ENCODE assay signal across 17 cellular contexts in genomic region chr2:171447675-171448074, GRCh38. TPM values are rescaled to one million over a fixed set of nuclear protein-coding genes. Genes with fewer than 3 reads are reported as not detected.
A peak's percentile ranks its signal among the peaks of the same experiment; 100 is the strongest.
DNase-seq lines count a peak whose midpoint lies in the region; ATAC-seq, FAIRE-seq and TF ChIP-seq lines count a peak whose summit lies in the region.
"Had no signal": no experiment of that assay in that cellular context is flagged by ENCODE, and none has a peak within 500 bp of the region (broad histone marks: within the 10 kb centered on the region; RNA-seq: fewer than 3 reads in every experiment).

No MANE protein-coding gene starts in this region.

- no peak overlapping the region for H3K27ac Mint-ChIP-seq in chondrocyte (ENCODE audit: unreplicated experiment)
- H3K27ac Mint-ChIP-seq in CD4-positive, alpha-beta memory T cell = peak overlapping the region in 1 of 7 donors; percentile 6
- H3K27ac Mint-ChIP-seq: naive B cell had no signal

- H3K9ac ChIP-seq in HepG2 (ENCODE audit: insufficient read depth, low read depth, low read length) = no peak overlapping the region

- CTCF ChIA-PET in HepG2 (lab: Yijun Ruan, JAX; ENCODE audit: low intra/inter-chr PET ratio, low total read pairs) = no interaction called here
- CTCF ChIA-PET in CD4-positive, alpha-beta memory T cell (lab: Charles Lee; ENCODE audit: partially characterized antibody) = no interaction called here

- TF ChIP-seq EP300 in HepG2 (IDR thresholded peaks at IDR 0.05; ENCODE audit: low read depth in 2 of 2, low read length in 2 of 2) = no peak
- TF ChIP-seq EP300 in HepG2 (CRISPR knock-in tag; IDR thresholded peaks at IDR 0.05; ENCODE audit: borderline replicate concordance) = no peak

- H4K20me1 ChIP-seq in HepG2 (ENCODE audit: insufficient read depth, low read length) = no peaks in the 10 kb centered on the region

- POLR2A ChIA-PET in HepG2 (lab: Yijun Ruan, JAX) = no interaction called here
- POLR2A ChIA-PET in CD4-positive, alpha-beta memory T cell (lab: Charles Lee; ENCODE audit: partially characterized antibody) = no interaction called here

- H3K4me3 ChIP-seq in HepG2 (replicated peaks in 1 of 3; ENCODE audit: insufficient read depth in 1 of 3, low read depth in 2 of 3, low read length in 3 of 3) (no peak overlapping the region), right lobe of liver (no peak overlapping the region)
- H3K4me3 ChIP-seq in CD4-positive, alpha-beta memory T cell (ENCODE audit: low read length in 2 of 2) = no peak overlapping the region
- H3K4me3 ChIP-seq: Peyer's patch had no signal

- peaks cover 17% of the 10 kb centered on the region for H3K36me3 Mint-ChIP-seq in chondrocyte (ENCODE audit: low read depth)
- H3K36me3 Mint-ChIP-seq in CD4-positive, alpha-beta memory T cell = peaks cover 24 to 58% of the 10 kb centered on the region in 2 donors

- no peaks in the 10 kb centered on the region for H3K9me3 Mint-ChIP-seq in chondrocyte (ENCODE audit: low read depth)
- no peaks in the 10 kb centered on the region for H3K9me3 Mint-ChIP-seq in CD4-positive, alpha-beta memory T cell
- H3K9me3 Mint-ChIP-seq: naive B cell had no signal

- intact Hi-C loops in HepG2 (cut with micrococcal nuclease; ENCODE audit: unreplicated experiment) = no loop called here
- intact Hi-C loops in right lobe of liver (cut with DNase I) = no loop called here
- intact Hi-C loops in CD4-positive, alpha-beta memory T cell (cut with micrococcal nuclease) = no loop called here

- ATAC-seq in HepG2 (peak; percentile 34; the same call in 1 of the 3 replicates), right lobe of liver (no peak), GM18511 (IDR thresholded peaks at IDR 0.05; ENCODE audit: unreplicated experiment) (no peak), left lobe of liver (no peak)

- in situ Hi-C loops in HepG2 (cut with HindIII; ENCODE audit: extremely low pct_ligation_motif_present, low pct_unique_long_range_greater_than_20kb) (no loop called here), KBM-7 (cut with MboI; ENCODE audit: low pct_unique_long_range_greater_than_20kb, low sequenced_read_pairs) (loop anchor here (25.0 kb wide), 1 partner anchor 485 kb away; no protein-coding TSS in a partner anchor)

- H3K4me1 ChIP-seq in HepG2 (ENCODE audit: insufficient read depth, low read length) (no peaks in the 10 kb centered on the region), right lobe of liver (no peaks in the 10 kb centered on the region)
- no peaks in the 10 kb centered on the region for H3K4me1 ChIP-seq in CD4-positive, alpha-beta memory T cell (ENCODE audit: insufficient read depth, low read length)
- H3K4me1 ChIP-seq: Peyer's patch had no signal

- no peak overlapping the region for H2AFZ ChIP-seq in HepG2 (ENCODE audit: low read length)

- TF ChIP-seq CTCF in HepG2 (CRISPR knock-in tag; IDR thresholded peaks at IDR 0.05) = peak; percentile 36
- no peak for TF ChIP-seq CTCF in right lobe of liver (IDR thresholded peaks at IDR 0.05)
- peak; percentile 46 for TF ChIP-seq CTCF in chondrocyte (IDR thresholded peaks at IDR 0.05)

- 95% methylated on average over 2 of the region's 2 CpGs for WGBS in HepG2 (ENCODE audit: low lambda C conversion rate)
- WGBS in right lobe of liver (ENCODE audit: insufficient coverage, low coverage, low lambda C conversion rate, missing lambda C conversion rate) = 96% methylated on average over 2 of the region's 2 CpGs

- no peaks in the 10 kb centered on the region for H3K4me1 Mint-ChIP-seq in chondrocyte (ENCODE audit: low read depth)
- H3K4me1 Mint-ChIP-seq in CD4-positive, alpha-beta memory T cell = no peaks in the 10 kb centered on the region
- H3K4me1 Mint-ChIP-seq: naive B cell had no signal

- no peak for TF ChIP-seq RAD21 in HepG2 (CRISPR knock-in tag; IDR thresholded peaks at IDR 0.05)

- H3K27ac ChIP-seq in HepG2 (ENCODE audit: extremely low read length, insufficient read depth, low read length) (no peak overlapping the region), right lobe of liver (no peak overlapping the region)
- no peak overlapping the region for H3K27ac ChIP-seq in CD4-positive, alpha-beta memory T cell (ENCODE audit: low read depth, low read length)
- H3K27ac ChIP-seq: Peyer's patch had no signal

- no peaks in the 10 kb centered on the region for H3K79me2 ChIP-seq in HepG2 (ENCODE audit: insufficient read depth, low read length)

- H3K4me2 ChIP-seq in HepG2 (ENCODE audit: low read depth, low read length) = no peak overlapping the region

- BruUV-seq in HepG2 (replicated peaks; lab: Mats Ljungman, UMichigan) = no TSS peak

- no peak overlapping the region for H3K4me3 Mint-ChIP-seq in chondrocyte (ENCODE audit: unreplicated experiment)
- H3K4me3 Mint-ChIP-seq in CD4-positive, alpha-beta memory T cell = no peak overlapping the region
- H3K4me3 Mint-ChIP-seq: naive B cell had no signal

- no peak for DNase-seq in HepG2 (ENCODE audit: low spot score)
- DNase-seq in right lobe of liver = no peak
- peak; percentile 19 for DNase-seq in KBM-7
- DNase-seq in chondrocyte (ENCODE audit: low spot score) = no peak
- no peak for DNase-seq in CD4-positive, alpha-beta memory T cell
- DNase-seq in left lobe of liver (ENCODE audit: low spot score) = no peak
- no peak for DNase-seq in stimulated activated naive CD4-positive, alpha-beta T cell (lab: John Stamatoyannopoulos, UW)
- DNase-seq: activated CD4-positive, alpha-beta T cell treated with anti-CD3 and anti-CD28 coated beads, Interleukin-2, amount 50 U/mL, for 48 hours; activated T-cell treated with anti-CD3 and anti-CD28 coated beads, Interleukin-2, amount 50 U/mL, for 1 hour; H7; islet precursor cell; mammary epithelial cell; naive B cell; NCI-H187; NCI-H524 treated with DMSO at 0.1 percent for 48 hours; Peyer's patch had no signal

- H3K27me3 ChIP-seq in HepG2 (ENCODE audit: control insufficient read depth in 1 of 2, insufficient read depth in 2 of 2, low read length in 2 of 2) (no peaks in the 10 kb centered on the region), right lobe of liver (no peaks in the 10 kb centered on the region)
- H3K27me3 ChIP-seq in CD4-positive, alpha-beta memory T cell (ENCODE audit: insufficient read depth, low read length) = no peaks in the 10 kb centered on the region
- H3K27me3 ChIP-seq: Peyer's patch had no signal

- H3K9me3 ChIP-seq in HepG2 (ENCODE audit: low read length) (no peaks in the 10 kb centered on the region), right lobe of liver (no peaks in the 10 kb centered on the region)
- H3K9me3 ChIP-seq in CD4-positive, alpha-beta memory T cell (ENCODE audit: control insufficient read depth in 1 of 2, low read length in 2 of 2) = no peaks in the 10 kb centered on the region
- H3K9me3 ChIP-seq: Peyer's patch had no signal

- H3K36me3 ChIP-seq in HepG2 (replicated peaks in 1 of 2; ENCODE audit: control insufficient read depth in 1 of 2, insufficient read depth in 2 of 2, low read length in 2 of 2) (peaks cover 4 to 64% of the 10 kb centered on the region in 2 experiments), right lobe of liver (peaks cover 0 to 62% (median 11%) of the 10 kb centered on the region in 4 donors)
- peaks cover 30% of the 10 kb centered on the region for H3K36me3 ChIP-seq in CD4-positive, alpha-beta memory T cell (ENCODE audit: insufficient read depth, low read length)

- no peaks in the 10 kb centered on the region for H3K27me3 Mint-ChIP-seq in chondrocyte (ENCODE audit: low read depth)
- H3K27me3 Mint-ChIP-seq in CD4-positive, alpha-beta memory T cell = no peaks in the 10 kb centered on the region
- H3K27me3 Mint-ChIP-seq: naive B cell had no signal

- FAIRE-seq in HepG2 (lab: Jason Lieb, UNC) = no peak

- TF ChIP-seq POLR2A in HepG2 (IDR thresholded peaks at IDR 0.05; ENCODE audit: insufficient read depth in 1 of 2, low read depth in 2 of 2, low read length in 2 of 2) = no peak
- TF ChIP-seq POLR2A in right lobe of liver (IDR thresholded peaks at IDR 0.05) = no peak

RNA-seq across cellular contexts. Expression of gene DCAF17, which starts 13.6 kb away (rescaled TPM):
- total RNA-seq in HepG2 (2016; rRNA removed; fragmentation: Illumina TruSeq; extraction: Trizol) (30.0 and 35.3 TPM in 2 replicates), right lobe of liver (1 to 10 TPM; 5.5 to 8.1 (median 6.9) TPM), chondrocyte (17.6 to 22.0 TPM (median 18.3 TPM) in 3 replicates), left lobe of liver (6.9 TPM)
- 26.5 and 32.7 TPM in 2 replicates for total RNA-seq in HepG2 (2016; cell fraction: cytosol; rRNA removed; fragmentation: Illumina TruSeq; extraction: Trizol; ENCODE audit: low read depth)
- total RNA-seq in HepG2 (2016; cell fraction: insoluble cytoplasmic fraction; rRNA removed; fragmentation: Illumina TruSeq; extraction: Trizol) = 30.5 and 35.1 TPM in 2 replicates
- total RNA-seq in HepG2 (2016; cell fraction: membrane; rRNA removed; fragmentation: Illumina TruSeq; extraction: Trizol) = 21.8 and 25.2 TPM in 2 replicates
- 44.6 and 46.6 TPM in 2 replicates for total RNA-seq in HepG2 (2016; cell fraction: nucleus; rRNA removed; fragmentation: Illumina TruSeq; extraction: Trizol)
- 13.7 and 13.8 TPM in 2 replicates for polyA plus RNA-seq in HepG2 (2011; rRNA removed)
- 5.4 and 7.3 TPM in 2 replicates for polyA plus RNA-seq in HepG2 (2011; cell fraction: cytosol; rRNA removed)
- polyA plus RNA-seq in HepG2 (2011; cell fraction: nucleus; rRNA removed) = 14.2 and 21.4 TPM in 2 replicates
- polyA plus RNA-seq in HepG2 (2012) = 12.1 and 13.8 TPM in 2 replicates
- polyA plus RNA-seq in HepG2 (2016; cell fraction: cytosol; fragmentation: Illumina TruSeq; extraction: Trizol; ENCODE audit: low read depth) = 2.4 and 2.6 TPM in 2 replicates
- 23.4 and 23.9 TPM in 2 replicates for polyA plus RNA-seq in HepG2 (2016; cell fraction: insoluble cytoplasmic fraction; fragmentation: Illumina TruSeq; extraction: Trizol; ENCODE audit: low read depth)
- polyA plus RNA-seq in HepG2 (2016; cell fraction: membrane; fragmentation: Illumina TruSeq; extraction: Trizol; ENCODE audit: low read depth) = 6.3 and 7.2 TPM in 2 replicates
- polyA plus RNA-seq in HepG2 (2016; cell fraction: nucleus; fragmentation: Illumina TruSeq; extraction: Trizol; ENCODE audit: insufficient read depth, low read depth) = 43.8 and 46.2 TPM in 2 replicates
- polyA minus RNA-seq in HepG2 (2011; rRNA and poly(A)+ RNA removed; ENCODE audit: low replicate concordance) = 5.9 and 15.8 TPM in 2 replicates
- polyA minus RNA-seq in HepG2 (2011; cell fraction: cytosol; rRNA and poly(A)+ RNA removed) = 14.3 and 20.7 TPM in 2 replicates
- 64.5 and 78.1 TPM in 2 replicates for polyA minus RNA-seq in HepG2 (2011; cell fraction: nucleus; rRNA and poly(A)+ RNA removed)
- total RNA-seq in CD4-positive, alpha-beta memory T cell = 10 to 100 TPM; 26.6 to 30.3 TPM
- 10 to 100 TPM; 11.3 to 12.3 TPM for polyA plus RNA-seq in CD4-positive, alpha-beta memory T cell

RNA-seq across cellular contexts. Expression of gene METTL8, which starts 13.9 kb away (rescaled TPM):
- 68.2 and 89.8 TPM in 2 replicates for total RNA-seq in HepG2 (2016; rRNA removed; fragmentation: Illumina TruSeq; extraction: Trizol)
- 58.1 and 65.6 TPM in 2 replicates for total RNA-seq in HepG2 (2016; cell fraction: cytosol; rRNA removed; fragmentation: Illumina TruSeq; extraction: Trizol; ENCODE audit: low read depth)
- 68.4 and 92.8 TPM in 2 replicates for total RNA-seq in HepG2 (2016; cell fraction: insoluble cytoplasmic fraction; rRNA removed; fragmentation: Illumina TruSeq; extraction: Trizol)
- 43.4 and 53.8 TPM in 2 replicates for total RNA-seq in HepG2 (2016; cell fraction: membrane; rRNA removed; fragmentation: Illumina TruSeq; extraction: Trizol)
- total RNA-seq in HepG2 (2016; cell fraction: nucleus; rRNA removed; fragmentation: Illumina TruSeq; extraction: Trizol) = 39.4 and 45.4 TPM in 2 replicates
- polyA plus RNA-seq in HepG2 (2011; rRNA removed) = 9.9 and 18.6 TPM in 2 replicates
- polyA plus RNA-seq in HepG2 (2011; cell fraction: cytosol; rRNA removed) = 6.5 and 8.9 TPM in 2 replicates
- 7.2 and 8.0 TPM in 2 replicates for polyA plus RNA-seq in HepG2 (2011; cell fraction: nucleus; rRNA removed)
- 10.5 and 21.7 TPM in 2 replicates for polyA plus RNA-seq in HepG2 (2012)
- 14.6 and 19.9 TPM in 2 replicates for polyA plus RNA-seq in HepG2 (2016; cell fraction: cytosol; fragmentation: Illumina TruSeq; extraction: Trizol; ENCODE audit: low read depth)
- 57.8 and 61.8 TPM in 2 replicates for polyA plus RNA-seq in HepG2 (2016; cell fraction: insoluble cytoplasmic fraction; fragmentation: Illumina TruSeq; extraction: Trizol; ENCODE audit: low read depth)
- 29.4 and 30.5 TPM in 2 replicates for polyA plus RNA-seq in HepG2 (2016; cell fraction: membrane; fragmentation: Illumina TruSeq; extraction: Trizol; ENCODE audit: low read depth)
- 50.6 and 52.1 TPM in 2 replicates for polyA plus RNA-seq in HepG2 (2016; cell fraction: nucleus; fragmentation: Illumina TruSeq; extraction: Trizol; ENCODE audit: insufficient read depth, low read depth)
- 12.2 and 23.7 TPM in 2 replicates for polyA minus RNA-seq in HepG2 (2011; rRNA and poly(A)+ RNA removed; ENCODE audit: low replicate concordance)
- polyA minus RNA-seq in HepG2 (2011; cell fraction: cytosol; rRNA and poly(A)+ RNA removed) = 16.2 and 17.8 TPM in 2 replicates
- 30.9 and 35.8 TPM in 2 replicates for polyA minus RNA-seq in HepG2 (2011; cell fraction: nucleus; rRNA and poly(A)+ RNA removed)
- total RNA-seq in right lobe of liver = 10 to 100 TPM in 2 of 6 experiments, 1 to 10 TPM in 4; 6.5 to 13.8 (median 9.5) TPM
- total RNA-seq in chondrocyte = 24.0 to 30.4 TPM (median 25.7 TPM) in 3 replicates
- 10 to 100 TPM; 17.5 to 19.2 TPM for total RNA-seq in CD4-positive, alpha-beta memory T cell
- polyA plus RNA-seq in CD4-positive, alpha-beta memory T cell = 10 to 100 TPM; 11.2 to 22.1 TPM
- 7.5 TPM for total RNA-seq in left lobe of liver

Comparison
In these comparisons a context has a peak if more than half of its experiments do, and no peak if none do; other contexts are left out.
1. CTCF ChIP-seq: peak in HepG2 (single experiment) and chondrocyte (single experiment); none in right lobe of liver (0 of 4).